ENCODE assay signal across 9 cellular contexts in the genomic region with DNA sequence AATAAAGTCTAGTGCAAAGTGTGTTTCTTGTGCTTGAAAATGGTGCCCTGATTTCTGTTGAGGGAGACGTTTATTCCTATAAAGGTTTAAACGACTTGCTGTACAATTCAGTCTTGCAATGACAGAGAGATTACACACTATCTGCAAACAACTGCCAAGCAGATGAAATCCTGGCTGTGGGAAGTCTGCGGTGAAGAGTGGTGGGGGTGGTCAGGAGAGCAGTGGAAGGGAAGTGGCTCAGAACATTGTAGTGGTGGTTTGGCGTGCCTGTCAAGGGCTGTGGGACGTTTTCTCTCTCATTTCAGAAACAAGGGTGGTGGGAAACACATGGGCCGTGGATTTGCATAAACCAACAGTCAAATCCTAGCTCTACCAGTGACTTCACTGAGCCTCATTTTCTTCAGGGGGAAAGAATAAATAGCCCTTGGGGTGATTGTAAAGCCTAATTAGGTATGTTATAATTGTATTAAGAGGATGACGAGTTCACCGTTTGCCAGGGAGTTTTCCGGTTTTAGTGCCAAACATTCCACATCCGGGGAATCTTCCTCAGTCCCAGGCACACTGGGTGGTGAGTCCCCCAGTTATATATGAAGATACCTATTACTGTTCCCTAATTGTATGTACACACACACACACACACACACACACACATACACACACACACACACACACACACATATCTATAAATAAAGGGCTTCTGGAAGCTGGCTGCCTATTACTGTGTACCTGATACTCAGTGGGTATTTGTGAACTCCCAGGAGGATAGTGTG.
DNase-seq lines count a peak whose midpoint lies in the region; ATAC-seq and TF ChIP-seq lines count a peak whose summit lies in the region.
"Had no signal": no experiment of that assay in that cellular context is flagged by ENCODE, and none has a peak within 500 bp of the region (broad histone marks: within the 10 kb centered on the region; RNA-seq: fewer than 3 reads in every experiment).

No MANE protein-coding gene starts in this region.

- H3K27ac ChIP-seq in OCI-LY1 (ENCODE audit: low read depth, low read length, poor library complexity, severe bottlenecking) (peak overlapping the region; percentile 90), spleen (peak overlapping the region; percentile 69 to 93 (median 86))

- no peaks in the 10 kb centered on the region; the same call in 1 of the 2 replicates for H3F3A ChIP-seq in OCI-LY1 (ENCODE audit: insufficient read depth, low read length)

- intact Hi-C loops in Right ventricle myocardium superior (cut with DNase I) (no loop called here), spleen (cut with DNase I; ENCODE audit: low total_unique reads) (no loop called here)

- H3K9ac ChIP-seq in OCI-LY1 (ENCODE audit: low read length): peak overlapping the region; percentile 42; the same call in 1 of the 2 replicates

- no peaks in the 10 kb centered on the region for H3K9me3 ChIP-seq in OCI-LY1 (ENCODE audit: low read length)
- H3K9me3 ChIP-seq in spleen: no peaks in the 10 kb centered on the region
- H3K9me3 ChIP-seq: thoracic aorta had no signal

- peak overlapping the region; percentile 52 for H3K4me2 ChIP-seq in OCI-LY1 (ENCODE audit: low read length)

- peak in 1 of 3 donors; percentile 1 for TF ChIP-seq POLR2A in spleen (IDR thresholded peaks at IDR 0.05)

- H3K4me3 ChIP-seq in AG10803 (ENCODE audit: low read length): peak overlapping the region; percentile 7; the same call in 1 of the 2 replicates
- peak overlapping the region; percentile 18 for H3K4me3 ChIP-seq in OCI-LY1 (ENCODE audit: low read depth, low read length, poor library complexity, severe bottlenecking)
- H3K4me3 ChIP-seq in spleen: peak overlapping the region in 1 of 8 donors; percentile 45

- TF ChIP-seq CTCF in AG10803 (conservative IDR thresholded peaks at IDR 0.05; ENCODE audit: low read length) (no peak), OCI-LY1 (IDR thresholded peaks at IDR 0.05; ENCODE audit: low read length) (no peak), spleen (IDR thresholded peaks at IDR 0.05 in 8 of 11, conservative IDR thresholded peaks at IDR 0.05 in 3 of 11) (no peak)

- H3K27me3 ChIP-seq in OCI-LY1 (ENCODE audit: insufficient read depth, low read length): no peaks in the 10 kb centered on the region
- no peaks in the 10 kb centered on the region for H3K27me3 ChIP-seq in spleen (replicated peaks in 1 of 7)

- no peaks in the 10 kb centered on the region; the same call in 1 of the 2 replicates for H3K79me2 ChIP-seq in OCI-LY1 (ENCODE audit: insufficient read depth, low read length)

- H4K20me1 ChIP-seq in OCI-LY1 (ENCODE audit: insufficient read depth, low read length): no peaks in the 10 kb centered on the region

- H3K4me1 ChIP-seq in OCI-LY1 (ENCODE audit: insufficient read depth, low read length, severe bottlenecking): peaks cover 69% of the 10 kb centered on the region
- peaks cover 72 to 100% (median 98%) of the 10 kb centered on the region in 6 donors for H3K4me1 ChIP-seq in spleen

- DNase-seq in AG10803 (ENCODE audit: low read depth) (peak; percentile 95), Right ventricle myocardium superior (peak; percentile 56), spleen (peak; percentile 86), COR-L47 (lab: John Stamatoyannopoulos, UW) (no peak)
- DNase-seq in activated T-helper 1 cell treated with anti-CD3 and anti-CD28 coated beads, Interleukin-2, amount 50 U/mL, for 16 hours (ENCODE audit: low read depth in 1 of 2, low spot score in 1 of 2): peak; percentile 25 to 51

- no peaks in the 10 kb centered on the region for H3K9me2 ChIP-seq in OCI-LY1 (ENCODE audit: low read depth, low read length)

- ATAC-seq in GM18868 (IDR thresholded peaks at IDR 0.05; ENCODE audit: unreplicated experiment) (peak; percentile 61), HG03060 (IDR thresholded peaks at IDR 0.05; ENCODE audit: low read depth, unreplicated experiment) (peak; percentile 32), Right ventricle myocardium superior (ENCODE audit: poor library complexity) (peak; percentile 71)

- H3K36me3 ChIP-seq in OCI-LY1 (ENCODE audit: insufficient read depth, low read length) (no peaks in the 10 kb centered on the region), spleen (peaks cover 0 to 11% (median 0%) of the 10 kb centered on the region in 6 donors)
- H3K36me3 ChIP-seq: thoracic aorta had no signal

- H2AFZ ChIP-seq in OCI-LY1 (ENCODE audit: low read length): no peak overlapping the region

- 2 to 5% (median 4%) methylated on average over 10 of the region's 10 CpGs for WGBS in spleen, 5 donors
